Comparison of ENCODE assay signal across 16 cellular contexts in genomic region chr4:185956546-185956945, GRCh38.
"Had no signal": no experiment of that assay in that cellular context is flagged by ENCODE, and none has a peak within 500 bp of the region (broad histone marks: within the 10 kb centered on the region; RNA-seq: fewer than 3 reads in every experiment).

No MANE protein-coding gene starts in this region.

- H3K27ac ChIP-seq: breast epithelium, gastrocnemius medialis, heart right ventricle, neutrophil, right atrium auricular region, tibial artery, uterus had no signal

- H3K36me3 Mint-ChIP-seq: stimulated activated naive B cell treated with anti-CD40 and anti-IgM and Interleukin-4, amounts not matched to agents 10 μg/mL and 1 μg/mL and 100 μg/mL, for 72 hours had no signal

- H3K9me3 Mint-ChIP-seq: activated T-helper 1 cell treated with anti-CD3 and anti-CD28 coated beads, Interleukin-12 subunit alpha, Interleukin-12 subunit beta, Interleukin-2, Interleukin-4 antibody, amounts not matched to agents 30 ng/mL and 10 ng/mL and 1 ng/mL, durations not matched to agents 14 hours and 24 hours and 36 hours; dendritic cell treated with granulocyte-macrophage colony-stimulating factor and Interleukin-4, amounts not matched to agents 40 ng/mL and 50 ng/mL, for 4 days; stimulated activated naive B cell treated with anti-CD40 and anti-IgM and Interleukin-4, amounts not matched to agents 10 μg/mL and 1 μg/mL and 100 μg/mL, for 72 hours had no signal

- H3K4me3 Mint-ChIP-seq: activated T-helper 1 cell treated with anti-CD3 and anti-CD28 coated beads, Interleukin-12 subunit alpha, Interleukin-12 subunit beta, Interleukin-2, Interleukin-4 antibody, amounts not matched to agents 30 ng/mL and 10 ng/mL and 1 ng/mL, durations not matched to agents 14 hours and 24 hours and 36 hours; dendritic cell treated with granulocyte-macrophage colony-stimulating factor and Interleukin-4, amounts not matched to agents 40 ng/mL and 50 ng/mL, for 4 days; stimulated activated naive B cell treated with anti-CD40 and anti-IgM and Interleukin-4, amounts not matched to agents 10 μg/mL and 1 μg/mL and 100 μg/mL, for 72 hours had no signal

- H3K4me3 ChIP-seq: gastrocnemius medialis, heart right ventricle, right atrium auricular region, tibial artery, uterus had no signal

- H3K4me1 Mint-ChIP-seq: stimulated activated naive B cell treated with anti-CD40 and anti-IgM and Interleukin-4, amounts not matched to agents 10 μg/mL and 1 μg/mL and 100 μg/mL, for 72 hours had no signal

- H3K4me1 ChIP-seq: breast epithelium, gastrocnemius medialis, right atrium auricular region, tibial artery, uterus had no signal

- ATAC-seq: activated CD4-positive, CD25-positive, alpha-beta regulatory T cell treated with anti-CD3 and anti-CD28 coated beads, Interleukin-2, amount 50 U/mL, for 24 hours; gastrocnemius medialis; heart right ventricle; left colon; stimulated activated naive B cell treated with anti-CD40 and anti-IgM and Interleukin-4, amounts not matched to agents 10 μg/mL and 1 μg/mL and 100 μg/mL, for 72 hours had no signal

- H3K27ac Mint-ChIP-seq: activated T-helper 1 cell treated with anti-CD3 and anti-CD28 coated beads, Interleukin-12 subunit alpha, Interleukin-12 subunit beta, Interleukin-2, Interleukin-4 antibody, amounts not matched to agents 30 ng/mL and 10 ng/mL and 1 ng/mL, durations not matched to agents 14 hours and 24 hours and 36 hours; dendritic cell treated with granulocyte-macrophage colony-stimulating factor and Interleukin-4, amounts not matched to agents 40 ng/mL and 50 ng/mL, for 4 days; stimulated activated naive B cell treated with anti-CD40 and anti-IgM and Interleukin-4, amounts not matched to agents 10 μg/mL and 1 μg/mL and 100 μg/mL, for 72 hours had no signal

- H3K27me3 ChIP-seq: breast epithelium, gastrocnemius medialis, heart right ventricle, right atrium auricular region, tibial artery, uterus had no signal

- H3K36me3 ChIP-seq: breast epithelium, gastrocnemius medialis, heart right ventricle, neutrophil, right atrium auricular region, tibial artery, uterus had no signal

- H3K9me3 ChIP-seq: breast epithelium, gastrocnemius medialis, neutrophil, right atrium auricular region, tibial artery, uterus had no signal

- DNase-seq: activated CD4-positive, alpha-beta T cell treated with anti-CD3 and anti-CD28 coated beads, Interleukin-2, amount 50 U/mL, for 1 hour; activated CD8-positive, alpha-beta memory T cell treated with anti-CD3 and anti-CD28 coated beads for 24 hours; gastrocnemius medialis; heart right ventricle; left colon; stimulated activated CD4-positive, alpha-beta T cell treated with anti-CD3 and anti-CD28 coated beads, Interleukin-4, amount 100 ng/mL, for 1 hour; stimulated activated naive B cell treated with anti-CD40 and anti-IgM and Interleukin-4, amounts not matched to agents 10 μg/mL and 1 μg/mL and 100 μg/mL, for 72 hours; T-helper 9 cell; tibial artery; uterus had no signal
